ENCODE assay signal across 8 cellular contexts in genomic region chr1:212186427-212187207, GRCh38.
DNase-seq lines count a peak whose midpoint lies in the region; ATAC-seq, FAIRE-seq and TF ChIP-seq lines count a peak whose summit lies in the region.

No MANE protein-coding gene starts in this region.

- H3K27ac ChIP-seq in upper lobe of right lung (peak overlapping the region; percentile 65), mesenchymal stem cell (ENCODE audit: low read length, poor library complexity, severe bottlenecking) (no peak overlapping the region)

- no peak overlapping the region for H2BK120ac ChIP-seq in mesenchymal stem cell (ENCODE audit: low read depth, low read length)

- peak; percentile 87 for FAIRE-seq in GM12891 (lab: Jason Lieb, UNC)

- no peak for TF ChIP-seq CTCF in upper lobe of right lung (IDR thresholded peaks at IDR 0.05)

- DNase-seq in GM12891 (ENCODE audit: insufficient read length, low spot score) = peak; percentile 59
- DNase-seq in upper lobe of right lung = no peak
- DNase-seq in NCI-H128 (lab: John Stamatoyannopoulos, UW; ENCODE audit: unreplicated experiment) = no peak
- no peak for DNase-seq in NCI-H2227 treated with DMSO at 0.1 percent for 48 hours (lab: John Stamatoyannopoulos, UW)
- no peak for DNase-seq in mesenchymal stem cell

- WGBS in mesenchymal stem cell = 80% methylated on average over 6 of the region's 8 CpGs

- ATAC-seq in GM19455 (IDR thresholded peaks at IDR 0.05; ENCODE audit: unreplicated experiment) = peak; percentile 97
- peak; percentile 99 for ATAC-seq in HG03457 (IDR thresholded peaks at IDR 0.05; ENCODE audit: unreplicated experiment)
- ATAC-seq in activated T-helper 17 cell treated with anti-CD3 and anti-CD28 coated beads, Interleukin-2, amount 50 U/mL, for 72 hours (replicated peaks) = peak; percentile 68
- peak; percentile 85 for ATAC-seq in upper lobe of right lung

- H3K4me1 ChIP-seq in upper lobe of right lung (peaks cover 21% of the 10 kb centered on the region), mesenchymal stem cell (ENCODE audit: control insufficient read depth, insufficient read depth, low read depth, low read length) (no peaks in the 10 kb centered on the region)

- H2BK5ac ChIP-seq in mesenchymal stem cell (ENCODE audit: low read depth, low read length, poor library complexity, severe bottlenecking) = no peak overlapping the region

- H3K9ac ChIP-seq in mesenchymal stem cell (ENCODE audit: low read length) = no peak overlapping the region

- H3K27me3 ChIP-seq in upper lobe of right lung = no peaks in the 10 kb centered on the region
- peaks cover 0 to 5% of the 10 kb centered on the region in 2 experiments for H3K27me3 ChIP-seq in mesenchymal stem cell (ENCODE audit: control insufficient read depth in 1 of 2, insufficient read depth in 1 of 2, low read length in 2 of 2)

- H3K4me3 ChIP-seq in upper lobe of right lung = no peak overlapping the region
- H3K4me3 ChIP-seq in mesenchymal stem cell (ENCODE audit: insufficient read depth in 1 of 2, low read depth in 1 of 2, low read length in 2 of 2) = no peak overlapping the region

- H2AFZ ChIP-seq in mesenchymal stem cell (ENCODE audit: low read depth, low read length) = no peak overlapping the region

- no peak overlapping the region for H4K91ac ChIP-seq in mesenchymal stem cell (ENCODE audit: low read length)

- H3K9me3 Mint-ChIP-seq in activated T-helper 17 cell treated with anti-CD3 and anti-CD28 coated beads, Interleukin-2, amount 50 U/mL, for 72 hours = no peaks in the 10 kb centered on the region

- no peak overlapping the region for H3K4ac ChIP-seq in mesenchymal stem cell (ENCODE audit: low read depth in 1 of 2, low read length in 2 of 2)

- peaks cover 17% of the 10 kb centered on the region for H3K4me1 Mint-ChIP-seq in activated T-helper 17 cell treated with anti-CD3 and anti-CD28 coated beads, Interleukin-2, amount 50 U/mL, for 72 hours

- H3K9me3 ChIP-seq in upper lobe of right lung = no peaks in the 10 kb centered on the region
- no peaks in the 10 kb centered on the region for H3K9me3 ChIP-seq in mesenchymal stem cell (ENCODE audit: control insufficient read depth, low read length)

- no peaks in the 10 kb centered on the region for H3K36me3 Mint-ChIP-seq in activated T-helper 17 cell treated with anti-CD3 and anti-CD28 coated beads, Interleukin-2, amount 50 U/mL, for 72 hours (ENCODE audit: low read depth)

- no peak overlapping the region for H4K8ac ChIP-seq in mesenchymal stem cell (ENCODE audit: low read length)

- peak overlapping the region; percentile 49 for H3K27ac Mint-ChIP-seq in activated T-helper 17 cell treated with anti-CD3 and anti-CD28 coated beads, Interleukin-2, amount 50 U/mL, for 72 hours

- peak overlapping the region; percentile 54 for H3K4me3 Mint-ChIP-seq in activated T-helper 17 cell treated with anti-CD3 and anti-CD28 coated beads, Interleukin-2, amount 50 U/mL, for 72 hours

- H3K79me1 ChIP-seq in mesenchymal stem cell (replicated peaks; ENCODE audit: low read length, poor library complexity, severe bottlenecking) = no peaks in the 10 kb centered on the region

- no peak overlapping the region for H3K23ac ChIP-seq in mesenchymal stem cell (ENCODE audit: low read length in 2 of 2)

- H2AK5ac ChIP-seq in mesenchymal stem cell (ENCODE audit: low read length, severe bottlenecking) = no peak overlapping the region

- no peak overlapping the region for H2BK12ac ChIP-seq in mesenchymal stem cell (ENCODE audit: low read length in 2 of 2)

- no peaks in the 10 kb centered on the region for H3K27me3 Mint-ChIP-seq in activated T-helper 17 cell treated with anti-CD3 and anti-CD28 coated beads, Interleukin-2, amount 50 U/mL, for 72 hours

- H3K36me3 ChIP-seq in upper lobe of right lung (no peaks in the 10 kb centered on the region), mesenchymal stem cell (ENCODE audit: control insufficient read depth in 1 of 2, insufficient read depth in 2 of 2, low read depth in 1 of 2, low read length in 2 of 2) (no peaks in the 10 kb centered on the region)

- no peak overlapping the region for H3K18ac ChIP-seq in mesenchymal stem cell (ENCODE audit: low read depth in 1 of 2, low read length in 2 of 2)

- no peak overlapping the region for H2BK15ac ChIP-seq in mesenchymal stem cell (ENCODE audit: low read depth, poor library complexity, severe bottlenecking)

- no peak for TF ChIP-seq POLR2A in GM12891 (IDR thresholded peaks at IDR 0.05; ENCODE audit: low read depth, low read length)

- no peak overlapping the region for H3K14ac ChIP-seq in mesenchymal stem cell (ENCODE audit: low read length in 2 of 2)

- H3K4me2 ChIP-seq in mesenchymal stem cell (ENCODE audit: low read length, poor library complexity, severe bottlenecking) = no peak overlapping the region

- intact Hi-C loops in upper lobe of right lung (cut with DNase I) = no loop called here

TF ChIP-seq in GM12891, 5 proteins besides CTCF, POLR2A, EP300 and RAD21:
- TF ChIP-seq PAX5 (IDR thresholded peaks at IDR 0.05; ENCODE audit: insufficient read depth, low read length, severe bottlenecking) = no peak
- no peak for TF ChIP-seq POLR2AphosphoS5 (IDR thresholded peaks at IDR 0.05; ENCODE audit: low read depth, low read length)
- no peak for TF ChIP-seq TAF1 (IDR thresholded peaks at IDR 0.05; ENCODE audit: low read depth, low read length)
- no peak for TF ChIP-seq SPI1 (IDR thresholded peaks at IDR 0.05; ENCODE audit: low read depth, low read length)
- no peak for TF ChIP-seq POU2F2 (IDR thresholded peaks at IDR 0.05; ENCODE audit: low read depth, low read length)
